17 cellular contexts compared by ENCODE assay signal in genomic region chrY:21021811-21022210, GRCh38.
DNase-seq lines count a peak whose midpoint lies in the region; ATAC-seq, FAIRE-seq and TF ChIP-seq lines count a peak whose summit lies in the region.
"Had no signal": no experiment of that assay in that cellular context is flagged by ENCODE, and none has a peak within 500 bp of the region (broad histone marks: within the 10 kb centered on the region; RNA-seq: fewer than 3 reads in every experiment).

No MANE protein-coding gene starts in this region.

- H3K9me3 Mint-ChIP-seq in activated CD4-positive, alpha-beta T cell treated with anti-CD3 and anti-CD28 coated beads, Interleukin-2, amount 10 ng/mL, durations not matched to agents 7 days and 5 days: no peaks in the 10 kb centered on the region
- H3K9me3 Mint-ChIP-seq in naive thymus-derived CD8-positive, alpha-beta T cell: no peaks in the 10 kb centered on the region
- no peaks in the 10 kb centered on the region for H3K9me3 Mint-ChIP-seq in stimulated activated memory B cell treated with anti-CD40 and anti-IgM and Interleukin-4, amounts not matched to agents 10 μg/mL and 1 μg/mL and 100 μg/mL, for 72 hours
- H3K9me3 Mint-ChIP-seq: CD8-positive, alpha-beta T cell had no signal

- peaks cover 7% of the 10 kb centered on the region for H3K36me3 Mint-ChIP-seq in activated CD4-positive, alpha-beta T cell treated with anti-CD3 and anti-CD28 coated beads, Interleukin-2, amount 10 ng/mL, durations not matched to agents 7 days and 5 days (ENCODE audit: low read depth)
- no peaks in the 10 kb centered on the region for H3K36me3 Mint-ChIP-seq in naive thymus-derived CD8-positive, alpha-beta T cell
- no peaks in the 10 kb centered on the region for H3K36me3 Mint-ChIP-seq in stimulated activated memory B cell treated with anti-CD40 and anti-IgM and Interleukin-4, amounts not matched to agents 10 μg/mL and 1 μg/mL and 100 μg/mL, for 72 hours
- H3K36me3 Mint-ChIP-seq: CD8-positive, alpha-beta T cell had no signal

- no peak for FAIRE-seq in urothelium cell line (lab: Jason Lieb, UNC)
- FAIRE-seq: A204.1, D721Med, H54 had no signal

- H2AFZ ChIP-seq in DND-41 (ENCODE audit: low read depth, low read length): no peak overlapping the region

- no peaks in the 10 kb centered on the region for H3K9me3 ChIP-seq in DND-41 (ENCODE audit: insufficient read depth, low read length, severe bottlenecking)
- H3K9me3 ChIP-seq: BE2C had no signal

- no peak overlapping the region for H3K4me3 ChIP-seq in DND-41 (ENCODE audit: low read depth in 1 of 2, low read length in 2 of 2)

- H3K4me2 ChIP-seq in DND-41 (ENCODE audit: insufficient read depth, low read length): 0 out of 2 replicates have a peak overlapping the region, but pooled peaks have one; percentile 57

- no peaks in the 10 kb centered on the region for H3K27me3 Mint-ChIP-seq in activated CD4-positive, alpha-beta T cell treated with anti-CD3 and anti-CD28 coated beads, Interleukin-2, amount 10 ng/mL, durations not matched to agents 7 days and 5 days
- no peaks in the 10 kb centered on the region for H3K27me3 Mint-ChIP-seq in naive thymus-derived CD8-positive, alpha-beta T cell
- no peaks in the 10 kb centered on the region for H3K27me3 Mint-ChIP-seq in stimulated activated memory B cell treated with anti-CD40 and anti-IgM and Interleukin-4, amounts not matched to agents 10 μg/mL and 1 μg/mL and 100 μg/mL, for 72 hours

- H3K79me2 ChIP-seq in DND-41 (ENCODE audit: insufficient read depth, low read length): no peaks in the 10 kb centered on the region

- no peaks in the 10 kb centered on the region for H4K20me1 ChIP-seq in DND-41 (ENCODE audit: insufficient read depth, low read length)

- ATAC-seq in DND-41 (ENCODE audit: insufficient read depth, low read depth): no peak
- no peak for ATAC-seq in naive thymus-derived CD8-positive, alpha-beta T cell
- no peak for ATAC-seq in stimulated activated memory B cell treated with anti-CD40 and anti-IgM and Interleukin-4, amounts not matched to agents 10 μg/mL and 1 μg/mL and 100 μg/mL, for 72 hours

- POLR2A ChIA-PET in activated CD4-positive, alpha-beta T cell treated with anti-CD3 and anti-CD28 coated beads, Interleukin-2, amount 10 ng/mL, durations not matched to agents 7 days and 5 days (lab: Charles Lee): no interaction called here
- POLR2A ChIA-PET in naive thymus-derived CD8-positive, alpha-beta T cell (lab: Charles Lee): interaction anchor here (1.0 to 1.4 kb wide), 2 partner anchors 12 to 31 kb away, joined by 5 read pairs; no protein-coding TSS in a partner anchor

- DNase-seq in activated CD4-positive, alpha-beta T cell treated with anti-CD3 and anti-CD28 coated beads, Interleukin-2, amount 10 ng/mL, durations not matched to agents 7 days and 5 days: no peak
- no peak for DNase-seq in activated CD4-positive, alpha-beta T cell treated with anti-CD3 and anti-CD28 coated beads, Interleukin-2, amount 50 U/mL, for 48 hours
- DNase-seq in DND-41: no peak
- DNase-seq in naive thymus-derived CD8-positive, alpha-beta T cell: no peak
- DNase-seq in DMS114 treated with DMSO at 0.1 percent for 48 hours (lab: John Stamatoyannopoulos, UW; ENCODE audit: unreplicated experiment): no peak
- no peak for DNase-seq in urothelium cell line (ENCODE audit: low spot score)
- DNase-seq: BE2C, COR-L47, GF-D8, IMR-90 had no signal

- peak overlapping the region; percentile 53 for H3K4me3 Mint-ChIP-seq in activated CD4-positive, alpha-beta T cell treated with anti-CD3 and anti-CD28 coated beads, Interleukin-2, amount 10 ng/mL, durations not matched to agents 7 days and 5 days
- peak overlapping the region in 6 of 10 donors; percentile 24 to 81 (median 68) for H3K4me3 Mint-ChIP-seq in naive thymus-derived CD8-positive, alpha-beta T cell
- no peak overlapping the region for H3K4me3 Mint-ChIP-seq in stimulated activated memory B cell treated with anti-CD40 and anti-IgM and Interleukin-4, amounts not matched to agents 10 μg/mL and 1 μg/mL and 100 μg/mL, for 72 hours

- H3K36me3 ChIP-seq in DND-41 (ENCODE audit: insufficient read depth, low read length): no peaks in the 10 kb centered on the region
- H3K36me3 ChIP-seq: BE2C had no signal

- peak overlapping the region; percentile 87 for H3K27ac Mint-ChIP-seq in activated CD4-positive, alpha-beta T cell treated with anti-CD3 and anti-CD28 coated beads, Interleukin-2, amount 10 ng/mL, durations not matched to agents 7 days and 5 days
- H3K27ac Mint-ChIP-seq in naive thymus-derived CD8-positive, alpha-beta T cell: peak overlapping the region in 3 of 10 donors; percentile 82 to 86 (median 85)
- H3K27ac Mint-ChIP-seq in stimulated activated memory B cell treated with anti-CD40 and anti-IgM and Interleukin-4, amounts not matched to agents 10 μg/mL and 1 μg/mL and 100 μg/mL, for 72 hours: peak overlapping the region; percentile 69

- no peak overlapping the region for H3K27ac ChIP-seq in DND-41 (ENCODE audit: low read length)
- H3K27ac ChIP-seq: C4-2B, HL-60 had no signal

- no peaks in the 10 kb centered on the region for H3K27me3 ChIP-seq in DND-41 (ENCODE audit: insufficient read depth, low read length, poor library complexity)
- H3K27me3 ChIP-seq: BE2C had no signal

- TF ChIP-seq CTCF in DND-41 (IDR thresholded peaks at IDR 0.05; ENCODE audit: borderline replicate concordance, extremely low read depth, low read length, poor library complexity, severe bottlenecking): no peak

- peaks cover 38% of the 10 kb centered on the region for H3K4me1 Mint-ChIP-seq in activated CD4-positive, alpha-beta T cell treated with anti-CD3 and anti-CD28 coated beads, Interleukin-2, amount 10 ng/mL, durations not matched to agents 7 days and 5 days
- peaks cover 31 to 44% (median 36%) of the 10 kb centered on the region in 4 donors for H3K4me1 Mint-ChIP-seq in naive thymus-derived CD8-positive, alpha-beta T cell
- H3K4me1 Mint-ChIP-seq in stimulated activated memory B cell treated with anti-CD40 and anti-IgM and Interleukin-4, amounts not matched to agents 10 μg/mL and 1 μg/mL and 100 μg/mL, for 72 hours: peaks cover 25% of the 10 kb centered on the region

- H3K4me1 ChIP-seq in DND-41 (ENCODE audit: insufficient read depth, low read length): peaks cover 23% of the 10 kb centered on the region
- H3K4me1 ChIP-seq: BE2C had no signal

- CTCF ChIA-PET in activated CD4-positive, alpha-beta T cell treated with anti-CD3 and anti-CD28 coated beads, Interleukin-2, amount 10 ng/mL, durations not matched to agents 7 days and 5 days (lab: Charles Lee): no interaction called here

- H3K9ac ChIP-seq in DND-41 (ENCODE audit: low read depth, low read length): no peak overlapping the region
